1 cellular context compared by ENCODE assay signal in genomic region chr3:122651962-122652361, GRCh38.
TF ChIP-seq lines count a peak whose summit lies in the region.

No MANE protein-coding gene starts in this region.

TF ChIP-seq in HepG2, 621 proteins besides CTCF, POLR2A, EP300 and RAD21:
- 0 out of 2 replicates have a peak, but pooled peaks have one; percentile 4 for TF ChIP-seq NCOA1 (CRISPR knock-in tag; IDR thresholded peaks at IDR 0.05)
- TF ChIP-seq ASH2L (IDR thresholded peaks at IDR 0.05; ENCODE audit: insufficient read length, low read depth, low read length) = peak; percentile 1
- peak; percentile 4; the same call in 1 of the 2 replicates for TF ChIP-seq ZMAT3 (CRISPR knock-in tag; conservative IDR thresholded peaks at IDR 0.05)
- TF ChIP-seq ZNF605 (CRISPR knock-in tag; IDR thresholded peaks at IDR 0.05) = 0 out of 2 replicates have a peak, but pooled peaks have one; percentile 12
